Comparison of ENCODE assay signal across 14 cellular contexts in genomic region chr2:74008761-74009395, GRCh38.
DNase-seq lines count a peak whose midpoint lies in the region; ATAC-seq, FAIRE-seq and TF ChIP-seq lines count a peak whose summit lies in the region.
"Had no signal": no experiment of that assay in that cellular context is flagged by ENCODE, and none has a peak within 500 bp of the region (broad histone marks: within the 10 kb centered on the region; RNA-seq: fewer than 3 reads in every experiment).

No MANE protein-coding gene starts in this region.

- H3K4me1 Mint-ChIP-seq in nephron progenitor cell, result peaks cover 62% of the 10 kb centered on the region

- ATAC-seq in GM18868 (IDR thresholded peaks at IDR 0.05; ENCODE audit: unreplicated experiment) (no peak), GM21526 (IDR thresholded peaks at IDR 0.05; ENCODE audit: low FRiP score, unreplicated experiment) (no peak)

- no peak for FAIRE-seq in D721Med (lab: Jason Lieb, UNC)
- FAIRE-seq: kidney had no signal

- no peaks in the 10 kb centered on the region for H3K9me3 Mint-ChIP-seq in nephron progenitor cell

- DNase-seq in D721Med (ENCODE audit: insufficient read length, low spot score), result peak; percentile 61
- peak; percentile 12 for DNase-seq in NCI-H226
- DNase-seq in cerebellar nuclear complex (lab: John Stamatoyannopoulos, UW), result peak; percentile 80 to 89
- no peak for DNase-seq in nephron progenitor cell
- no peak for DNase-seq in DMS 273 (lab: John Stamatoyannopoulos, UW; ENCODE audit: unreplicated experiment)
- no peak for DNase-seq in NCI-H1105 treated with DMSO at 0.1 percent for 48 hours (lab: John Stamatoyannopoulos, UW)
- DNase-seq: activated gamma-delta T cell treated with Interleukin-2 at 50 U/mL for 16 hours, kidney, NCI-H1417 treated with DMSO at 0.1 percent for 48 hours, NCI-H526, retina, RPMI8226 had no signal

- H3K27me3 Mint-ChIP-seq in nephron progenitor cell (ENCODE audit: low read depth, poor library complexity), result no peaks in the 10 kb centered on the region

- H3K27ac Mint-ChIP-seq in nephron progenitor cell, result peak overlapping the region; percentile 79

- H3K4me3 Mint-ChIP-seq in nephron progenitor cell, result peak overlapping the region; percentile 2

- TF ChIP-seq CTCF in D721Med (IDR thresholded peaks at IDR 0.05; ENCODE audit: insufficient read depth, missing control alignments), result no peak
- no peak for TF ChIP-seq CTCF in nephron progenitor cell (IDR thresholded peaks at IDR 0.05)

- H3K36me3 Mint-ChIP-seq in nephron progenitor cell (ENCODE audit: low read depth), result peaks cover 30% of the 10 kb centered on the region

Comparison
In these comparisons a context has a peak if more than half of its experiments do, and no peak if none do; other contexts are left out.
1. DNase-seq: peak in D721Med (single experiment), NCI-H226 (single experiment) and cerebellar nuclear complex (2 of 2); none in nephron progenitor cell (single experiment), DMS 273 (single experiment) and NCI-H1105 treated with DMSO at 0.1 percent for 48 hours (single experiment).